ENCODE assay signal across 15 cellular contexts in genomic region chr12:110228756-110229155, GRCh38.
"Had no signal": no experiment of that assay in that cellular context is flagged by ENCODE, and none has a peak within 500 bp of the region (broad histone marks: within the 10 kb centered on the region; RNA-seq: fewer than 3 reads in every experiment).

No MANE protein-coding gene starts in this region.

- DNase-seq: effector memory CD8-positive, alpha-beta T cell; hippocampal formation; lower lobe of right lung; naive B cell; stimulated activated CD4-positive, alpha-beta T cell treated with anti-CD3 and anti-CD28 coated beads, Interleukin-15, amount 100 ng/mL, for 24 hours; stimulated activated CD4-positive, alpha-beta T cell treated with anti-CD3 and anti-CD28 coated beads, Interleukin-1b, Interleukin-23, amount 100 ng/mL, for 48 hours; stimulated activated CD4-positive, alpha-beta T cell treated with anti-CD3 and anti-CD28 coated beads, Interleukin-4, amount 100 ng/mL, for 4 hours; stimulated activated naive B cell treated with anti-CD40 and anti-IgM and Interleukin-4, amounts not matched to agents 10 μg/mL and 1 μg/mL and 100 μg/mL, for 72 hours; stimulated activated naive CD8-positive, alpha-beta T cell treated with anti-CD3 and anti-CD28 coated beads, Interleukin-15, amount 100 ng/mL, for 72 hours; transverse colon had no signal

- H3K9me3 ChIP-seq: esophagus muscularis mucosa, lower lobe of right lung, thoracic aorta, transverse colon had no signal

- H3K36me3 ChIP-seq: esophagus muscularis mucosa, lower lobe of right lung, thoracic aorta, transverse colon had no signal

- FAIRE-seq: bronchial epithelial cell had no signal

- ATAC-seq: effector memory CD8-positive, alpha-beta T cell; lower lobe of right lung; stimulated activated naive B cell treated with anti-CD40 and anti-IgM and Interleukin-4, amounts not matched to agents 10 μg/mL and 1 μg/mL and 100 μg/mL, for 72 hours; stimulated activated naive CD8-positive, alpha-beta T cell treated with anti-CD3 and anti-CD28 coated beads, Interleukin-15, amount 100 ng/mL, for 72 hours had no signal

- H3K4me3 ChIP-seq: esophagus muscularis mucosa, lower lobe of right lung, thoracic aorta, transverse colon had no signal

- H3K27ac ChIP-seq: epithelial cell of prostate, esophagus muscularis mucosa, lower lobe of right lung, parathyroid adenoma, thoracic aorta, transverse colon had no signal

- H3K27me3 ChIP-seq: esophagus muscularis mucosa, transverse colon had no signal

- H3K4me1 ChIP-seq: parathyroid adenoma had no signal
